In the genomic region with DNA sequence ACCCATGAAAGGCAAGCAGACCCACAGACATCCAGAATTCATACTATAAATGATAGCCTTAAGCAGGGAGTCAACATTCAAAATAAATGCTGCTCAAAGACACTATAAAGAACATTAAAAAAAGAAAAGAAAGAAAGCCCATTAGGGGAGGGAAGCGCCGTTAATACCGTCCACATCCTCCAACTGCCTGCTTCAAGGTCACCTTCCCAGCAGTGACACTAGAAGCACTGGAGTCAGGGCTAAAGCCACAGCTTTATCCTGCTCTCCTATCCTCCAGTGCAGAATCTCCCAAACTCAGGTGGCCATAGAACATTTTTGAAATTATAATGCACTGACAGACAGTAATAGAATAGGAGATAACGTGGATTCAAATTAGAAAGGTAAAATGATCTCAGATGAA, we compare ENCODE assay signal across 32 cellular contexts. TPM values are rescaled to one million over a fixed set of nuclear protein-coding genes. Genes with fewer than 3 reads are reported as not detected.
DNase-seq lines count a peak whose midpoint lies in the region; ATAC-seq and TF ChIP-seq lines count a peak whose summit lies in the region.
"Had no signal": no experiment of that assay in that cellular context is flagged by ENCODE, and none has a peak within 500 bp of the region (broad histone marks: within the 10 kb centered on the region; RNA-seq: fewer than 3 reads in every experiment).

No MANE protein-coding gene starts in this region.

- intact Hi-C loops in heart right ventricle (cut with DNase I): loop anchor here in 1 of 10 donors (5.0 kb wide), 1 partner anchor 39 kb away; no protein-coding TSS in a partner anchor
- intact Hi-C loops in psoas muscle (cut with DNase I): loop anchor here (5.0 kb wide), 4 partner anchors 39 to 79 kb away; no protein-coding TSS in a partner anchor
- intact Hi-C loops in CD8-positive, alpha-beta T cell (cut with DNase I, micrococcal nuclease): no loop called here

- peak overlapping the region; percentile 50 for H3K4me2 ChIP-seq in GM23248 (ENCODE audit: unreplicated experiment)

- 65% methylated on average over 4 of the region's 4 CpGs for WGBS in GM23248 (ENCODE audit: low coverage in 1 of 2, low lambda C conversion rate in 2 of 2, missing lambda C conversion rate in 2 of 2), 2 experiments
- WGBS in heart right ventricle, 2 donors: 49 to 54% methylated on average over 4 of the region's 4 CpGs
- WGBS in psoas muscle, 3 donors: 28 to 37% (median 36%) methylated on average over 4 of the region's 4 CpGs

- no peak for ATAC-seq in T-helper 17 cell
- peak in 5 of 8 donors; percentile 36 to 84 (median 71) for ATAC-seq in heart right ventricle
- ATAC-seq in psoas muscle: peak in 1 of 4 donors; percentile 26
- ATAC-seq in activated CD4-positive, CD25-positive, alpha-beta regulatory T cell treated with anti-CD3 and anti-CD28 coated beads, Interleukin-2, amount 50 U/mL, for 24 hours: no peak
- no peak for ATAC-seq in GM18858 (IDR thresholded peaks at IDR 0.05; ENCODE audit: unreplicated experiment)
- no peak for ATAC-seq in CD8-positive, alpha-beta T cell
- ATAC-seq: lower lobe of right lung; naive thymus-derived CD8-positive, alpha-beta T cell had no signal

- no peak overlapping the region for H3K4me3 Mint-ChIP-seq in T-helper 17 cell
- H3K4me3 Mint-ChIP-seq in CD8-positive, alpha-beta T cell: no peak overlapping the region
- H3K4me3 Mint-ChIP-seq: activated naive CD8-positive, alpha-beta T cell; CD8-positive, alpha-beta memory T cell; dendritic cell treated with granulocyte-macrophage colony-stimulating factor and Interleukin-4, amounts not matched to agents 40 ng/mL and 50 ng/mL, for 4 days; endodermal cell; naive thymus-derived CD8-positive, alpha-beta T cell; T-helper 2 cell treated with Interferon-gamma antibody and Interleukin-4, amounts not matched to agents 5 μg/mL and 100 μg/mL, for 36 hours had no signal

- H3K27me3 ChIP-seq in GM23248 (replicated peaks; ENCODE audit: insufficient read depth): no peaks in the 10 kb centered on the region
- no peaks in the 10 kb centered on the region for H3K27me3 ChIP-seq in heart right ventricle
- H3K27me3 ChIP-seq in psoas muscle (ENCODE audit: insufficient read depth in 3 of 3, low read length in 2 of 3): no peaks in the 10 kb centered on the region
- H3K27me3 ChIP-seq in CD8-positive, alpha-beta T cell (ENCODE audit: insufficient read depth, low read length): no peaks in the 10 kb centered on the region
- H3K27me3 ChIP-seq: cardiac muscle cell, tibial nerve had no signal

- H2AFZ ChIP-seq in GM23248: no peak overlapping the region

- H3K36me3 ChIP-seq in GM23248 (ENCODE audit: low read depth) (no peaks in the 10 kb centered on the region), heart right ventricle (peaks cover 0 to 3% (median 0%) of the 10 kb centered on the region in 9 donors), psoas muscle (ENCODE audit: insufficient read depth in 1 of 2, low read depth in 1 of 2) (no peaks in the 10 kb centered on the region)
- H3K36me3 ChIP-seq in CD8-positive, alpha-beta T cell (ENCODE audit: insufficient read depth, low read length): no peaks in the 10 kb centered on the region
- H3K36me3 ChIP-seq: cardiac muscle cell, tibial nerve had no signal

- H3K4me3 ChIP-seq in GM23248: no peak overlapping the region
- H3K4me3 ChIP-seq in heart right ventricle: no peak overlapping the region
- no peak overlapping the region for H3K4me3 ChIP-seq in psoas muscle
- H3K4me3 ChIP-seq in CD8-positive, alpha-beta T cell (ENCODE audit: low read depth, low read length): no peak overlapping the region
- H3K4me3 ChIP-seq: cardiac muscle cell, lower lobe of right lung, tibial nerve had no signal

- in situ Hi-C loops in GM23248 (cut with MboI): no loop called here

- H3K79me2 ChIP-seq in GM23248 (ENCODE audit: insufficient read depth): peaks cover 82% of the 10 kb centered on the region

- DNase-seq in GM23248: no peak
- no peak for DNase-seq in T-helper 17 cell
- no peak for DNase-seq in heart right ventricle
- DNase-seq in psoas muscle: no peak
- no peak for DNase-seq in CD8-positive, alpha-beta T cell
- DNase-seq in UCSD-AML1 (lab: John Stamatoyannopoulos, UW; ENCODE audit: unreplicated experiment): no peak
- DNase-seq: activated CD4-positive, alpha-beta T cell treated with anti-CD3 and anti-CD28 coated beads for 4 hours; activated CD8-positive, alpha-beta memory T cell treated with anti-CD3 and anti-CD28 coated beads for 24 hours; activated T-cell treated with anti-CD3 and anti-CD28 coated beads for 4 hours; aorta; CD8-positive, alpha-beta memory T cell; DMS 273 treated with DMSO at 0.1 percent for 48 hours; endodermal cell; KG1; lower lobe of right lung; MM.1S; naive thymus-derived CD8-positive, alpha-beta T cell; NCI-H1105 treated with DMSO at 0.1 percent for 48 hours; NCI-H187 treated with DMSO at 0.1 percent for 48 hours; NCI-H2171 treated with DMSO at 0.1 percent for 48 hours; NCI-H510A treated with DMSO at 0.1 percent for 48 hours; NK-92 treated with Interleukin-12 subunit alpha and Interleukin-12 subunit beta, amount 100 ng/mL, for 24 hours; stimulated activated CD4-positive, alpha-beta T cell treated with anti-CD3 and anti-CD28 coated beads, Interleukin-1b, Interleukin-23, amount 100 ng/mL, for 48 hours had no signal

- H3K27ac ChIP-seq in GM23248 (peak overlapping the region; percentile 68; the same call in 1 of the 2 replicates), heart right ventricle (peak overlapping the region in 8 of 10 donors; percentile 35 to 72 (median 52)), psoas muscle (peak overlapping the region; percentile 82)
- no peak overlapping the region for H3K27ac ChIP-seq in CD8-positive, alpha-beta T cell (ENCODE audit: low read depth, low read length)
- H3K27ac ChIP-seq: HL-60, lower lobe of right lung, VCaP had no signal

- POLR2A ChIA-PET in CD8-positive, alpha-beta T cell (lab: Charles Lee): no interaction called here

- H3K9me3 ChIP-seq in GM23248 (ENCODE audit: low read depth): no peaks in the 10 kb centered on the region
- H3K9me3 ChIP-seq in T-helper 17 cell (ENCODE audit: control insufficient read depth, low read length, poor library complexity, severe bottlenecking): no peaks in the 10 kb centered on the region
- no peaks in the 10 kb centered on the region for H3K9me3 ChIP-seq in heart right ventricle
- no peaks in the 10 kb centered on the region for H3K9me3 ChIP-seq in psoas muscle
- H3K9me3 ChIP-seq in CD8-positive, alpha-beta T cell (ENCODE audit: low read length): no peaks in the 10 kb centered on the region
- H3K9me3 ChIP-seq: lower lobe of right lung, tibial nerve had no signal

- no peaks in the 10 kb centered on the region for H3K9me2 ChIP-seq in GM23248 (ENCODE audit: insufficient read depth)

- CTCF ChIA-PET in CD8-positive, alpha-beta T cell (lab: Charles Lee): no interaction called here

- no peaks in the 10 kb centered on the region for H4K20me1 ChIP-seq in GM23248 (ENCODE audit: insufficient read depth)

- no peaks in the 10 kb centered on the region for H3K27me3 Mint-ChIP-seq in T-helper 17 cell
- no peaks in the 10 kb centered on the region for H3K27me3 Mint-ChIP-seq in CD8-positive, alpha-beta T cell (ENCODE audit: low read depth)
- H3K27me3 Mint-ChIP-seq: activated naive CD8-positive, alpha-beta T cell; CD8-positive, alpha-beta memory T cell; dendritic cell treated with granulocyte-macrophage colony-stimulating factor and Interleukin-4, amounts not matched to agents 40 ng/mL and 50 ng/mL, for 4 days; naive thymus-derived CD8-positive, alpha-beta T cell had no signal

- no peak for TF ChIP-seq CTCF in heart right ventricle (IDR thresholded peaks at IDR 0.05)
- TF ChIP-seq CTCF in psoas muscle (IDR thresholded peaks at IDR 0.05): no peak
- TF ChIP-seq CTCF in CD8-positive, alpha-beta T cell (IDR thresholded peaks at IDR 0.05): no peak

- H3K9me3 Mint-ChIP-seq in CD8-positive, alpha-beta T cell: no peaks in the 10 kb centered on the region
- H3K9me3 Mint-ChIP-seq: CD8-positive, alpha-beta memory T cell; dendritic cell treated with granulocyte-macrophage colony-stimulating factor and Interleukin-4, amounts not matched to agents 40 ng/mL and 50 ng/mL, for 4 days; endodermal cell; naive thymus-derived CD8-positive, alpha-beta T cell; T-helper 2 cell treated with Interferon-gamma antibody and Interleukin-4, amounts not matched to agents 5 μg/mL and 100 μg/mL, for 36 hours had no signal

- peaks cover 23% of the 10 kb centered on the region for H3K4me1 Mint-ChIP-seq in T-helper 17 cell
- peaks cover 28% of the 10 kb centered on the region for H3K4me1 Mint-ChIP-seq in CD8-positive, alpha-beta T cell (ENCODE audit: low read depth)

- peaks cover 56% of the 10 kb centered on the region for H3K4me1 ChIP-seq in GM23248 (ENCODE audit: insufficient read depth)
- peaks cover 9 to 59% (median 40%) of the 10 kb centered on the region in 9 donors for H3K4me1 ChIP-seq in heart right ventricle
- peaks cover 74% of the 10 kb centered on the region for H3K4me1 ChIP-seq in psoas muscle
- H3K4me1 ChIP-seq in CD8-positive, alpha-beta T cell (ENCODE audit: insufficient read depth, low read length): no peaks in the 10 kb centered on the region

- H3F3A ChIP-seq in GM23248 (ENCODE audit: insufficient read depth): peaks cover 35% of the 10 kb centered on the region

- H3K36me3 Mint-ChIP-seq in T-helper 17 cell (ENCODE audit: low read depth): peaks cover 2% of the 10 kb centered on the region
- no peaks in the 10 kb centered on the region for H3K36me3 Mint-ChIP-seq in CD8-positive, alpha-beta T cell

- peak overlapping the region; percentile 51 for H3K27ac Mint-ChIP-seq in T-helper 17 cell
- no peak overlapping the region for H3K27ac Mint-ChIP-seq in CD8-positive, alpha-beta T cell
- H3K27ac Mint-ChIP-seq: activated naive CD8-positive, alpha-beta T cell; CD8-positive, alpha-beta memory T cell; dendritic cell treated with granulocyte-macrophage colony-stimulating factor and Interleukin-4, amounts not matched to agents 40 ng/mL and 50 ng/mL, for 4 days; endodermal cell; T-helper 2 cell treated with Interferon-gamma antibody and Interleukin-4, amounts not matched to agents 5 μg/mL and 100 μg/mL, for 36 hours had no signal

- no peak overlapping the region for H3K9ac ChIP-seq in GM23248

RNA-seq across cellular contexts. Expression of a gene that starts 59.4 kb away (rescaled TPM):
- total RNA-seq in GM23248 (2014; rRNA removed; shearing (Covaris generic)): 37.0 and 39.8 TPM in 2 replicates
- 26.9 and 28.3 TPM in 2 replicates for polyA plus RNA-seq in GM23248 (2016; fragmentation: Nextera tagmentation; extraction: Ambion mirVana)
- 1 to 10 TPM; 8.4 to 8.7 TPM for total RNA-seq in T-helper 17 cell
- total RNA-seq in heart right ventricle: 10 to 100 TPM; 44.2 to 60.5 (median 55.3) TPM
- polyA plus RNA-seq in heart right ventricle: 10 to 100 TPM; 15.9 to 22.3 TPM
- 10 to 100 TPM; 45.7 to 72.7 (median 55.7) TPM for total RNA-seq in psoas muscle
- polyA plus RNA-seq in psoas muscle: 10 to 100 TPM; 29.4 to 57.1 (median 42.9) TPM
- 1 to 10 TPM; 4.8 to 5.6 TPM for total RNA-seq in CD8-positive, alpha-beta T cell

Comparison
In these comparisons a context has a peak if more than half of its experiments do, and no peak if none do; other contexts are left out.
1. ATAC-seq: peak in heart right ventricle (5 of 8); none in T-helper 17 cell (single experiment), activated CD4-positive, CD25-positive, alpha-beta regulatory T cell treated with anti-CD3 and anti-CD28 coated beads, Interleukin-2, amount 50 U/mL, for 24 hours (0 of 2), GM18858 (single experiment) and CD8-positive, alpha-beta T cell (single experiment).
2. intact Hi-C loops: an anchor here in psoas muscle (5.0 kb wide); none called in CD8-positive, alpha-beta T cell.